ENCODE assay signal across 17 cellular contexts in genomic region chr3:160435747-160436146, GRCh38.
"Had no signal": no experiment of that assay in that cellular context is flagged by ENCODE, and none has a peak within 500 bp of the region (broad histone marks: within the 10 kb centered on the region; RNA-seq: fewer than 3 reads in every experiment).

No MANE protein-coding gene starts in this region.

- H3K36me3 ChIP-seq: uterus had no signal

- H3K9me3 Mint-ChIP-seq: dendritic cell treated with granulocyte-macrophage colony-stimulating factor and Interleukin-4, amounts not matched to agents 40 ng/mL and 50 ng/mL, for 4 days; memory B cell; stimulated activated effector memory CD8-positive, alpha-beta T cell treated with anti-CD3 and anti-CD28 coated beads, Interleukin-12 subunit alpha, Interleukin-12 subunit beta, amount 100 ng/mL, for 72 hours had no signal

- DNase-seq: activated B cell treated with CpG ODN at 0.5 μM for 24 hours; activated effector memory CD4-positive, alpha-beta T cell treated with anti-CD3 and anti-CD28 coated beads, Interleukin-2, amount 50 U/mL, for 16 hours; amygdala; body of pancreas; effector memory CD4-positive, alpha-beta T cell; foreskin melanocyte; left ventricle myocardium inferior; mucosa of descending colon; naive thymus-derived CD4-positive, alpha-beta T cell; tibial artery; uterus had no signal

- H3K79me2 ChIP-seq: parathyroid adenoma had no signal

- H3K9ac ChIP-seq: parathyroid adenoma had no signal

- H3K9me3 ChIP-seq: body of pancreas, left ventricle myocardium inferior, mucosa of descending colon, tibial artery, uterus had no signal

- H3K27me3 Mint-ChIP-seq: activated B cell treated with CpG ODN at 0.5 μM for 24 hours; activated naive CD8-positive, alpha-beta T cell; dendritic cell treated with granulocyte-macrophage colony-stimulating factor and Interleukin-4, amounts not matched to agents 40 ng/mL and 50 ng/mL, for 4 days; memory B cell; naive thymus-derived CD4-positive, alpha-beta T cell had no signal

- H3K27ac Mint-ChIP-seq: activated B cell treated with CpG ODN at 0.5 μM for 24 hours; activated naive CD8-positive, alpha-beta T cell; dendritic cell treated with granulocyte-macrophage colony-stimulating factor and Interleukin-4, amounts not matched to agents 40 ng/mL and 50 ng/mL, for 4 days; memory B cell; stimulated activated effector memory CD8-positive, alpha-beta T cell treated with anti-CD3 and anti-CD28 coated beads, Interleukin-12 subunit alpha, Interleukin-12 subunit beta, amount 100 ng/mL, for 72 hours had no signal

- H3K27ac ChIP-seq: body of pancreas, left ventricle myocardium inferior, parathyroid adenoma, tibial artery, uterus had no signal

- FAIRE-seq: TTC549 had no signal

- H2AFZ ChIP-seq: parathyroid adenoma had no signal

- H3K4me3 ChIP-seq: body of pancreas, left ventricle myocardium inferior, mucosa of descending colon, tibial artery, uterus had no signal

- ATAC-seq: body of pancreas; mucosa of descending colon; naive thymus-derived CD4-positive, alpha-beta T cell; stimulated activated effector memory CD8-positive, alpha-beta T cell treated with anti-CD3 and anti-CD28 coated beads, Interleukin-12 subunit alpha, Interleukin-12 subunit beta, amount 100 ng/mL, for 72 hours had no signal

- H3K4me1 ChIP-seq: body of pancreas, left ventricle myocardium inferior, parathyroid adenoma, tibial artery, uterus had no signal

- H3K4me3 Mint-ChIP-seq: activated B cell treated with CpG ODN at 0.5 μM for 24 hours; activated naive CD8-positive, alpha-beta T cell; dendritic cell treated with granulocyte-macrophage colony-stimulating factor and Interleukin-4, amounts not matched to agents 40 ng/mL and 50 ng/mL, for 4 days; memory B cell; stimulated activated effector memory CD8-positive, alpha-beta T cell treated with anti-CD3 and anti-CD28 coated beads, Interleukin-12 subunit alpha, Interleukin-12 subunit beta, amount 100 ng/mL, for 72 hours had no signal

- H3K27me3 ChIP-seq: body of pancreas, tibial artery, uterus had no signal
